Comparison of ENCODE assay signal across 9 cellular contexts in genomic region chr11:58905716-58906547, GRCh38. TPM values are rescaled to one million over a fixed set of nuclear protein-coding genes. Genes with fewer than 3 reads are reported as not detected.
DNase-seq lines count a peak whose midpoint lies in the region; ATAC-seq and TF ChIP-seq lines count a peak whose summit lies in the region.
"Had no signal": no experiment of that assay in that cellular context is flagged by ENCODE, and none has a peak within 500 bp of the region (broad histone marks: within the 10 kb centered on the region; RNA-seq: fewer than 3 reads in every experiment).

No MANE protein-coding gene starts in this region.

- H3K27ac ChIP-seq in fibroblast of lung (ENCODE audit: insufficient read depth, low read length), result peak overlapping the region; percentile 38

- H3K27me3 Mint-ChIP-seq in nephron (ENCODE audit: low read depth), result peaks cover 21% of the 10 kb centered on the region

- H3K36me3 Mint-ChIP-seq in nephron (ENCODE audit: low read depth), result no peaks in the 10 kb centered on the region
- H3K36me3 Mint-ChIP-seq: IgD-negative memory B cell had no signal

- H3K9me3 ChIP-seq in fibroblast of lung (ENCODE audit: control insufficient read depth, insufficient read depth, low read depth, low read length), result no peaks in the 10 kb centered on the region

- peak overlapping the region; percentile 65 for H2AFZ ChIP-seq in fibroblast of lung (ENCODE audit: low read length)

- peak overlapping the region in 1 of 3 experiments; percentile 13 for H3K27ac Mint-ChIP-seq in nephron
- H3K27ac Mint-ChIP-seq: IgD-negative memory B cell had no signal

- no peaks in the 10 kb centered on the region for H3K36me3 ChIP-seq in fibroblast of lung (ENCODE audit: control insufficient read depth, insufficient read depth, low read length)

- peaks cover 26% of the 10 kb centered on the region for H3K4me1 Mint-ChIP-seq in nephron

- ATAC-seq in GM19463 (IDR thresholded peaks at IDR 0.05; ENCODE audit: unreplicated experiment) (no peak), HG02840 (IDR thresholded peaks at IDR 0.05; ENCODE audit: low FRiP score, unreplicated experiment) (no peak), GM21360 (IDR thresholded peaks at IDR 0.05; ENCODE audit: unreplicated experiment) (no peak)

- peak overlapping the region in 3 of 4 experiments; percentile 51 to 71 (median 66) for H3K4me3 ChIP-seq in fibroblast of lung (replicated peaks in 1 of 4; ENCODE audit: control extremely low read depth in 1 of 4, insufficient read depth in 1 of 4, low read depth in 3 of 4, low read length in 4 of 4)

- H3K4me2 ChIP-seq in fibroblast of lung (ENCODE audit: extremely low read depth, insufficient read depth, low read length), result peak overlapping the region; percentile 74

- peak overlapping the region; percentile 41 for H3K9ac ChIP-seq in fibroblast of lung (ENCODE audit: insufficient read depth, low read length)

- H3K79me2 ChIP-seq in fibroblast of lung (ENCODE audit: control insufficient read depth, insufficient read depth, low read length), result peaks cover 4% of the 10 kb centered on the region

- H3K4me1 ChIP-seq in fibroblast of lung (ENCODE audit: control insufficient read depth, extremely low read depth, insufficient read depth, low read length), result peaks cover 2% of the 10 kb centered on the region

- H4K20me1 ChIP-seq in fibroblast of lung (ENCODE audit: control insufficient read depth, extremely low read depth, insufficient read depth, low read length), result no peaks in the 10 kb centered on the region

- DNase-seq in ELF-1 (ENCODE audit: low read depth, low spot score), result peak; percentile 88
- DNase-seq in NCI-H82 (lab: John Stamatoyannopoulos, UW), result peak; percentile 96
- DNase-seq in fibroblast of lung (ENCODE audit: low read depth in 2 of 2), result peak; percentile 94
- no peak for DNase-seq in cortex of kidney (lab: John Stamatoyannopoulos, UW)

- no peaks in the 10 kb centered on the region for H3K27me3 ChIP-seq in fibroblast of lung (ENCODE audit: control insufficient read depth, insufficient read depth, low read length)

- no peaks in the 10 kb centered on the region for H3K9me3 Mint-ChIP-seq in nephron

- TF ChIP-seq CTCF in fibroblast of lung (conservative IDR thresholded peaks at IDR 0.05 in 1 of 2, IDR thresholded peaks at IDR 0.05 in 1 of 2; ENCODE audit: low read depth in 1 of 2, low read length in 2 of 2) (peak; percentile 60 to 67), nephron (IDR thresholded peaks at IDR 0.05; ENCODE audit: unreplicated experiment in 3 of 3) (peak; percentile 39 to 53 (median 41))

- peak overlapping the region; percentile 76 to 82 (median 81) for H3K4me3 Mint-ChIP-seq in nephron

RNA-seq across cellular contexts. Expression of gene GLYATL1, which starts 33.4 kb away (rescaled TPM):
- total RNA-seq in fibroblast of lung, result 0.33 TPM in 1 of 2 replicates, not detected in the other
- 0.51 and 0.56 TPM in 2 replicates for polyA plus RNA-seq in fibroblast of lung
- 0.22 and 0.31 TPM in 2 replicates for polyA plus RNA-seq in fibroblast of lung (2012)
- polyA minus RNA-seq in fibroblast of lung (ENCODE audit: low replicate concordance), result not detected in 2 replicates
- polyA plus RNA-seq: IgD-negative memory B cell had no signal
